1 cellular context compared by ENCODE assay signal in genomic region chr15:82649226-82649999, GRCh38.
TF ChIP-seq lines count a peak whose summit lies in the region.

No MANE protein-coding gene starts in this region.

TF ChIP-seq in H1, 55 proteins besides CTCF, POLR2A, EP300 and RAD21:
- TF ChIP-seq NANOG (IDR thresholded peaks at IDR 0.05; ENCODE audit: insufficient read depth, low read depth, low read length, poor library complexity, severe bottlenecking) (no peak), NRF1 (IDR thresholded peaks at IDR 0.05; ENCODE audit: low read depth, low read length) (no peak), JUN (IDR thresholded peaks at IDR 0.05; ENCODE audit: low read depth, low read length) (no peak), PHF8 (conservative IDR thresholded peaks at IDR 0.05; ENCODE audit: low read depth, low read length) (no peak), KDM5A (IDR thresholded peaks at IDR 0.05; ENCODE audit: low read length) (no peak), MAX (IDR thresholded peaks at IDR 0.05) (no peak), POLR2AphosphoS5 (IDR thresholded peaks at IDR 0.05; ENCODE audit: low read depth, low read length) (no peak), ATF3 (IDR thresholded peaks at IDR 0.05; ENCODE audit: insufficient read depth, low read depth, low read length) (no peak)
